In genomic region chr4:98117363-98117762, GRCh38 we compare ENCODE assay signal across 33 cellular contexts. TPM values are rescaled to one million over a fixed set of nuclear protein-coding genes. Genes with fewer than 3 reads are reported as not detected.
"Had no signal": no experiment of that assay in that cellular context is flagged by ENCODE, and none has a peak within 500 bp of the region (broad histone marks: within the 10 kb centered on the region; RNA-seq: fewer than 3 reads in every experiment).

No MANE protein-coding gene starts in this region.

- H3K27me3 ChIP-seq: adrenal gland, ascending aorta, body of pancreas, brain microvascular endothelial cell, breast epithelium, cardiac muscle cell had no signal

- H3K4me1 ChIP-seq: adrenal gland, ascending aorta, body of pancreas, breast epithelium had no signal

- H3K36me3 ChIP-seq: adrenal gland, ascending aorta, brain microvascular endothelial cell, breast epithelium, cardiac muscle cell had no signal

- ATAC-seq: activated naive CD4-positive, alpha-beta T cell treated with anti-CD3 and anti-CD28 coated beads, Interleukin-2, amount 50 U/mL, for 72 hours; activated naive CD8-positive, alpha-beta T cell treated with anti-CD3 and anti-CD28 coated beads, Interleukin-2, amount 50 U/mL, for 24 hours; activated T-cell treated with anti-CD3 and anti-CD28 coated beads, Interleukin-2, amount 50 U/mL, for 4 hours; activated T-cell treated with anti-CD3 and anti-CD28 coated beads, Interleukin-2, amount 50 U/mL, for 72 hours; activated T-helper 17 cell treated with anti-CD3 and anti-CD28 coated beads, Interleukin-2, amount 50 U/mL, for 72 hours; body of pancreas had no signal

- H3K4me3 ChIP-seq: adrenal gland, ascending aorta, body of pancreas, breast epithelium, cardiac muscle cell had no signal

- H3K27ac ChIP-seq: adrenal gland, ascending aorta, body of pancreas, brain microvascular endothelial cell, breast epithelium, cardiac muscle cell had no signal

- DNase-seq: activated effector memory CD4-positive, alpha-beta T cell treated with anti-CD3 and anti-CD28 coated beads, Interleukin-2, amount 50 U/mL, for 16 hours; activated effector memory CD4-positive, alpha-beta T cell treated with Interleukin-2 at 50 U/mL for 16 hours; activated gamma-delta T cell; activated gamma-delta T cell treated with Interleukin-2 at 50 U/mL for 16 hours; activated naive CD4-positive, alpha-beta T cell; activated naive CD4-positive, alpha-beta T cell treated with anti-CD3 and anti-CD28 coated beads for 36 hours; activated naive CD4-positive, alpha-beta T cell treated with anti-CD3 and anti-CD28 coated beads, Interleukin-2, amount 10 ng/mL, durations not matched to agents 7 days and 5 days; activated naive CD4-positive, alpha-beta T cell treated with anti-CD3 and anti-CD28 coated beads, Interleukin-2, amount 50 U/mL, for 16 hours; activated naive CD4-positive, alpha-beta T cell treated with Interleukin-2 at 50 U/mL for 16 hours; activated naive CD8-positive, alpha-beta T cell treated with anti-CD3 and anti-CD28 coated beads for 36 hours; activated naive CD8-positive, alpha-beta T cell treated with anti-CD3 and anti-CD28 coated beads, Interleukin-2, amount 10 ng/mL, durations not matched to agents 7 days and 5 days; activated naive CD8-positive, alpha-beta T cell treated with anti-CD3 and anti-CD28 coated beads, Interleukin-2, amount 50 U/mL, for 24 hours; activated T-cell treated with anti-CD3 and anti-CD28 coated beads, Interleukin-2, amount 50 U/mL, for 24 hours; activated T-cell treated with anti-CD3 and anti-CD28 coated beads, Interleukin-2, amount 50 U/mL, for 4 hours; activated T-cell treated with anti-CD3 and anti-CD28 coated beads, Interleukin-2, amount 50 U/mL, for 48 hours; activated T-cell treated with anti-CD3 and anti-CD28 coated beads, Interleukin-2, amount 50 U/mL, for 72 hours; adrenal gland; amygdala; anterior cingulate cortex; aorta; body of pancreas; brain microvascular endothelial cell; caudate nucleus; central memory CD4-positive, alpha-beta T cell; cerebellar nuclear complex had no signal

RNA-seq across cellular contexts. Expression of gene STPG2, which starts 25.9 kb away (rescaled TPM):
- total RNA-seq: activated naive CD4-positive, alpha-beta T cell treated with anti-CD3 and anti-CD28 coated beads for 36 hours; activated naive CD8-positive, alpha-beta T cell treated with anti-CD3 and anti-CD28 coated beads for 36 hours; activated naive CD8-positive, alpha-beta T cell treated with anti-CD3 and anti-CD28 coated beads, Interleukin-2, amount 10 ng/mL, durations not matched to agents 7 days and 5 days; activated T-cell treated with anti-CD3 and anti-CD28 coated beads, Interleukin-2, amount 50 U/mL, for 4 hours; activated T-cell treated with anti-CD3 and anti-CD28 coated beads, Interleukin-2, amount 50 U/mL, for 72 hours; activated T-helper 1 cell treated with anti-CD3 and anti-CD28 coated beads, Interleukin-12 subunit alpha, Interleukin-12 subunit beta, Interleukin-2, Interleukin-4 antibody, amounts not matched to agents 30 ng/mL and 10 ng/mL and 1 ng/mL, durations not matched to agents 14 hours and 24 hours and 36 hours; activated T-helper 2 cell treated with anti-CD3 and anti-CD28 coated beads, Interferon-gamma antibody, Interleukin-2, Interleukin-4, amounts not matched to agents 10 μg/mL and 5 μg/mL and 100 μg/mL, durations not matched to agents 14 hours and 24 hours and 36 hours; ascending aorta; bronchial epithelial cell had no signal
